ENCODE assay signal across 8 cellular contexts in genomic region chr15:22494466-22495113, GRCh38. TPM values are rescaled to one million over a fixed set of nuclear protein-coding genes. Genes with fewer than 3 reads are reported as not detected.
DNase-seq lines count a peak whose midpoint lies in the region; ATAC-seq, FAIRE-seq and TF ChIP-seq lines count a peak whose summit lies in the region.
"Not testable (repeated sequence)": the region's sequence is repeated elsewhere in the genome, so short reads cannot be mapped to it uniquely, and the experiment has no call there.

No MANE protein-coding gene starts in this region.

- WGBS in IMR-90 (ENCODE audit: extremely low coverage in 2 of 2, insufficient read length in 1 of 2), 2 experiments, result no CpG with 5 or more reads among the region's 88 CpGs
- no CpG with 5 or more reads among the region's 88 CpGs for WGBS in HepG2 (ENCODE audit: low lambda C conversion rate)

- H3K4ac ChIP-seq in IMR-90 (ENCODE audit: low read depth, low read length), result not testable (repeated sequence)

- H3K9me3 Mint-ChIP-seq in CD4-positive, alpha-beta T cell; WTC11; progenitor cell of endocrine pancreas (ENCODE audit: low read depth); stimulated activated naive B cell treated with anti-CD40 and anti-IgM and Interleukin-4, amounts not matched to agents 10 μg/mL and 1 μg/mL and 100 μg/mL, for 72 hours: not testable (repeated sequence)

- not testable (repeated sequence) for H4K8ac ChIP-seq in IMR-90 (ENCODE audit: low read depth in 2 of 2, low read length in 2 of 2)

- ATAC-seq in CD4-positive, alpha-beta T cell (ENCODE audit: poor library complexity), result peak; percentile 29
- not testable (repeated sequence) for ATAC-seq in IMR-90 (ENCODE audit: low read depth); WTC11; HepG2
- peak; percentile 54 to 55 for ATAC-seq in stimulated activated naive B cell treated with anti-CD40 and anti-IgM and Interleukin-4, amounts not matched to agents 10 μg/mL and 1 μg/mL and 100 μg/mL, for 72 hours (replicated peaks)

- H3K4me2 ChIP-seq in IMR-90 (ENCODE audit: low read depth, low read length); endothelial cell of umbilical vein (ENCODE audit: insufficient read depth, low read length); HepG2 (ENCODE audit: low read depth, low read length): not testable (repeated sequence)

- not testable (repeated sequence) for H2BK5ac ChIP-seq in IMR-90 (ENCODE audit: low read depth, low read length, poor library complexity, severe bottlenecking)

- TF ChIP-seq RAD21 in IMR-90 (IDR thresholded peaks at IDR 0.05; ENCODE audit: low read length); HepG2 (CRISPR knock-in tag; IDR thresholded peaks at IDR 0.05): not testable (repeated sequence)

- not testable (repeated sequence) for H3K23ac ChIP-seq in IMR-90 (ENCODE audit: low read depth, low read length)

- not testable (repeated sequence) for H2AK5ac ChIP-seq in IMR-90 (ENCODE audit: low read depth, low read length)

- H2BK120ac ChIP-seq in IMR-90 (ENCODE audit: low read depth, low read length), result not testable (repeated sequence)

- H3K79me2 ChIP-seq in endothelial cell of umbilical vein (ENCODE audit: control insufficient read depth, insufficient read depth, low read length); HepG2 (ENCODE audit: insufficient read depth, low read length): not testable (repeated sequence)

- not testable (repeated sequence) for H3K4me1 ChIP-seq in IMR-90 (ENCODE audit: control insufficient read depth, insufficient read depth, low read length); endothelial cell of umbilical vein (ENCODE audit: control insufficient read depth, extremely low read depth, insufficient read depth, low read length); HepG2 (ENCODE audit: insufficient read depth, low read length)

- not testable (repeated sequence) for TF ChIP-seq POLR2A in IMR-90 (IDR thresholded peaks at IDR 0.05; ENCODE audit: low read depth, low read length); endothelial cell of umbilical vein (IDR thresholded peaks at IDR 0.05; ENCODE audit: low read depth, low read length)
- peak in 1 of 2 experiments; percentile 63; a peak in 2 of 4 replicates for TF ChIP-seq POLR2A in HepG2 (IDR thresholded peaks at IDR 0.05; ENCODE audit: insufficient read depth in 1 of 2, low read depth in 2 of 2, low read length in 2 of 2)

- H3K36me3 Mint-ChIP-seq in CD4-positive, alpha-beta T cell (ENCODE audit: low read depth); WTC11; progenitor cell of endocrine pancreas (ENCODE audit: insufficient read depth); stimulated activated naive B cell treated with anti-CD40 and anti-IgM and Interleukin-4, amounts not matched to agents 10 μg/mL and 1 μg/mL and 100 μg/mL, for 72 hours: not testable (repeated sequence)

- not testable (repeated sequence) for H3K27me3 Mint-ChIP-seq in CD4-positive, alpha-beta T cell; WTC11 (ENCODE audit: low read depth); progenitor cell of endocrine pancreas; stimulated activated naive B cell treated with anti-CD40 and anti-IgM and Interleukin-4, amounts not matched to agents 10 μg/mL and 1 μg/mL and 100 μg/mL, for 72 hours

- CTCF ChIA-PET in CD4-positive, alpha-beta T cell (lab: Charles Lee); IMR-90 (lab: Yijun Ruan, JAX); WTC11 (lab: Charles Lee); endothelial cell of umbilical vein (lab: Charles Lee); HepG2 (lab: Yijun Ruan, JAX; ENCODE audit: low intra/inter-chr PET ratio, low total read pairs): not testable (repeated sequence)

- H3K27ac ChIP-seq in CD4-positive, alpha-beta T cell (ENCODE audit: low read depth, low read length); IMR-90 (ENCODE audit: insufficient read depth, low read length); endothelial cell of umbilical vein (ENCODE audit: insufficient read depth, low read depth, low read length): not testable (repeated sequence)
- peak overlapping the region; percentile 60 for H3K27ac ChIP-seq in HepG2 (ENCODE audit: extremely low read length, insufficient read depth, low read length)

- not testable (repeated sequence) for TF ChIP-seq EP300 in HepG2 (IDR thresholded peaks at IDR 0.05; ENCODE audit: low read depth in 2 of 2, low read length in 2 of 2); HepG2 (CRISPR knock-in tag; IDR thresholded peaks at IDR 0.05; ENCODE audit: borderline replicate concordance)

- H3K56ac ChIP-seq in IMR-90 (ENCODE audit: extremely low read depth, insufficient read depth, low read length), result not testable (repeated sequence)

- dilution Hi-C loops in IMR-90 (cut with HindIII; ENCODE audit: low sequenced_read_pairs, unreplicated experiment); endothelial cell of umbilical vein (cut with MboI; ENCODE audit: extremely low pct_ligation_motif_present, low sequenced_read_pairs): not testable (repeated sequence)

- POLR2A ChIA-PET in CD4-positive, alpha-beta T cell (lab: Charles Lee); IMR-90 (lab: Charles Lee; ENCODE audit: unreplicated experiment); WTC11 (lab: Charles Lee); endothelial cell of umbilical vein (lab: Charles Lee); HepG2 (lab: Yijun Ruan, JAX): not testable (repeated sequence)

- TF ChIP-seq CTCF in CD4-positive, alpha-beta T cell (IDR thresholded peaks at IDR 0.05); IMR-90 (conservative IDR thresholded peaks at IDR 0.05; ENCODE audit: low read depth, low read length); WTC11 (IDR thresholded peaks at IDR 0.05); endothelial cell of umbilical vein (IDR thresholded peaks at IDR 0.05; ENCODE audit: extremely low read depth in 1 of 2, insufficient read depth in 1 of 2, low read depth in 1 of 2, low read length in 2 of 2); HepG2 (CRISPR knock-in tag; IDR thresholded peaks at IDR 0.05); progenitor cell of endocrine pancreas (IDR thresholded peaks at IDR 0.05; ENCODE audit: unreplicated experiment): not testable (repeated sequence)

- not testable (repeated sequence) for H2BK15ac ChIP-seq in IMR-90 (ENCODE audit: low read depth, low read length)

- not testable (repeated sequence) for H3K36me3 ChIP-seq in IMR-90 (ENCODE audit: control insufficient read depth, insufficient read depth, low read length); endothelial cell of umbilical vein (ENCODE audit: control insufficient read depth in 2 of 2, extremely low read depth in 1 of 2, insufficient read depth in 2 of 2, low read length in 2 of 2); HepG2 (replicated peaks in 1 of 2; ENCODE audit: control insufficient read depth in 1 of 2, insufficient read depth in 2 of 2, low read length in 2 of 2)

- BruUV-seq in IMR-90 (replicated peaks; lab: Mats Ljungman, UMichigan); endothelial cell of umbilical vein (replicated peaks; lab: Mats Ljungman, UMichigan); HepG2 (replicated peaks; lab: Mats Ljungman, UMichigan): not testable (repeated sequence)

- H2BK20ac ChIP-seq in IMR-90 (ENCODE audit: low read depth, low read length), result not testable (repeated sequence)

- H3K79me1 ChIP-seq in IMR-90 (ENCODE audit: low read depth in 1 of 2, low read length in 2 of 2), result not testable (repeated sequence)

- intact Hi-C loops in CD4-positive, alpha-beta T cell (cut with DNase I, micrococcal nuclease); IMR-90 (cut with micrococcal nuclease); endothelial cell of umbilical vein (cut with micrococcal nuclease); HepG2 (cut with micrococcal nuclease; ENCODE audit: unreplicated experiment): not testable (repeated sequence)

- peak overlapping the region; percentile 91 for H3K4me3 Mint-ChIP-seq in CD4-positive, alpha-beta T cell
- H3K4me3 Mint-ChIP-seq in WTC11, result not testable (repeated sequence)
- peak overlapping the region; percentile 58 for H3K4me3 Mint-ChIP-seq in progenitor cell of endocrine pancreas (ENCODE audit: low read depth)
- H3K4me3 Mint-ChIP-seq in stimulated activated naive B cell treated with anti-CD40 and anti-IgM and Interleukin-4, amounts not matched to agents 10 μg/mL and 1 μg/mL and 100 μg/mL, for 72 hours, result peak overlapping the region; percentile 84 to 86

- H2AFZ ChIP-seq in IMR-90 (replicated peaks; ENCODE audit: low read length, poor library complexity); HepG2 (ENCODE audit: low read length): not testable (repeated sequence)
- H2AFZ ChIP-seq in endothelial cell of umbilical vein (ENCODE audit: low read depth, low read length), result peak overlapping the region; percentile 66

- not testable (repeated sequence) for FAIRE-seq in endothelial cell of umbilical vein (lab: Jason Lieb, UNC); HepG2 (lab: Jason Lieb, UNC)

- not testable (repeated sequence) for H3K4me1 Mint-ChIP-seq in CD4-positive, alpha-beta T cell (ENCODE audit: low read depth); WTC11; progenitor cell of endocrine pancreas (ENCODE audit: low read depth); stimulated activated naive B cell treated with anti-CD40 and anti-IgM and Interleukin-4, amounts not matched to agents 10 μg/mL and 1 μg/mL and 100 μg/mL, for 72 hours

- H3K27ac Mint-ChIP-seq in CD4-positive, alpha-beta T cell; WTC11; progenitor cell of endocrine pancreas: not testable (repeated sequence)
- peak overlapping the region; percentile 75 for H3K27ac Mint-ChIP-seq in stimulated activated naive B cell treated with anti-CD40 and anti-IgM and Interleukin-4, amounts not matched to agents 10 μg/mL and 1 μg/mL and 100 μg/mL, for 72 hours

- H4K20me1 ChIP-seq in IMR-90 (ENCODE audit: insufficient read depth, low read length); endothelial cell of umbilical vein (replicated peaks; ENCODE audit: control insufficient read depth, extremely low read depth, insufficient read depth, low read length); HepG2 (ENCODE audit: insufficient read depth, low read length): not testable (repeated sequence)

- not testable (repeated sequence) for H4K5ac ChIP-seq in IMR-90 (ENCODE audit: low read depth, low read length)

- not testable (repeated sequence) for H3K9me1 ChIP-seq in IMR-90 (ENCODE audit: insufficient read depth, low read length); endothelial cell of umbilical vein (replicated peaks; ENCODE audit: control insufficient read depth, extremely low read depth, insufficient read depth, low read length)

- H2AK9ac ChIP-seq in IMR-90 (replicated peaks; ENCODE audit: low read depth, low read length, poor library complexity), result not testable (repeated sequence)

- H3K14ac ChIP-seq in IMR-90 (replicated peaks; ENCODE audit: low read depth, low read length), result not testable (repeated sequence)

- not testable (repeated sequence) for H3K27me3 ChIP-seq in CD4-positive, alpha-beta T cell (ENCODE audit: control insufficient read depth, insufficient read depth, low read length); IMR-90 (ENCODE audit: control insufficient read depth, insufficient read depth, low read length); endothelial cell of umbilical vein (ENCODE audit: control insufficient read depth in 2 of 2, insufficient read depth in 2 of 2, low read length in 2 of 2); HepG2 (ENCODE audit: control insufficient read depth in 1 of 2, insufficient read depth in 2 of 2, low read length in 2 of 2)

- H3K9ac ChIP-seq in IMR-90 (ENCODE audit: low read depth, low read length); endothelial cell of umbilical vein (replicated peaks; ENCODE audit: extremely low read depth, insufficient read depth, low read length): not testable (repeated sequence)
- peak overlapping the region; percentile 49; the same call in 1 of the 2 replicates for H3K9ac ChIP-seq in HepG2 (ENCODE audit: insufficient read depth, low read depth, low read length)

- not testable (repeated sequence) for H3K9me3 ChIP-seq in CD4-positive, alpha-beta T cell (ENCODE audit: control insufficient read depth, low read length); IMR-90 (ENCODE audit: control insufficient read depth, insufficient read depth, low read length); endothelial cell of umbilical vein (replicated peaks; ENCODE audit: control insufficient read depth, insufficient read depth, low read length); HepG2 (ENCODE audit: low read length)

- H3K18ac ChIP-seq in IMR-90 (ENCODE audit: low read depth, low read length), result not testable (repeated sequence)

- not testable (repeated sequence) for H4K91ac ChIP-seq in IMR-90 (ENCODE audit: insufficient read depth, low read depth, low read length)

- H3K4me3 ChIP-seq in IMR-90 (ENCODE audit: insufficient read depth, low read depth, low read length) (peak overlapping the region; percentile 48), endothelial cell of umbilical vein (replicated peaks in 1 of 3; ENCODE audit: insufficient read depth in 1 of 3, low read depth in 1 of 3, low read length in 3 of 3) (peak overlapping the region in 1 of 3 experiments; percentile 41), HepG2 (replicated peaks in 1 of 3; ENCODE audit: insufficient read depth in 1 of 3, low read depth in 2 of 3, low read length in 3 of 3) (peak overlapping the region in 2 of 3 experiments; percentile 49 to 52; a peak in 3 of 6 replicates)

- in situ Hi-C loops in IMR-90 (cut with MboI; ENCODE audit: low sequenced_read_pairs); HepG2 (cut with HindIII; ENCODE audit: extremely low pct_ligation_motif_present, low pct_unique_long_range_greater_than_20kb): not testable (repeated sequence)

- peak in 9 of 10 experiments; percentile 3 to 42 (median 9) for DNase-seq in CD4-positive, alpha-beta T cell
- DNase-seq in IMR-90 (peak; percentile 71), WTC11 (ENCODE audit: low spot score) (peak; percentile 35), endothelial cell of umbilical vein (ENCODE audit: low read depth, low spot score) (peak; percentile 82), HepG2 (ENCODE audit: low spot score) (peak; percentile 1), progenitor cell of endocrine pancreas (ENCODE audit: low spot score, unreplicated experiment) (peak; percentile 28)
- peak; percentile 22 for DNase-seq in activated naive CD4-positive, alpha-beta T cell treated with anti-CD3 and anti-CD28 coated beads, Interleukin-2, amount 50 U/mL, for 16 hours
- DNase-seq in stimulated activated naive B cell treated with anti-CD40 and anti-IgM and Interleukin-4, amounts not matched to agents 10 μg/mL and 1 μg/mL and 100 μg/mL, for 72 hours, result peak; percentile 23

RNA-seq across cellular contexts. Expression of gene GOLGA6L22, which starts 35.9 kb away (rescaled TPM):
- not detected for total RNA-seq in CD4-positive, alpha-beta T cell
- total RNA-seq in IMR-90 (2012; rRNA removed) (not detected in 2 replicates), WTC11 (2021) (not detected in 3 replicates), endothelial cell of umbilical vein (not detected in 2 replicates), HepG2 (2016; rRNA removed; fragmentation: Illumina TruSeq; extraction: Trizol) (not detected in 2 replicates), progenitor cell of endocrine pancreas (not detected in 2 replicates)
- polyA plus RNA-seq in IMR-90 (2012; rRNA removed) (not detected in 2 replicates), endothelial cell of umbilical vein (not detected in 2 replicates), HepG2 (2011; rRNA removed) (not detected in 2 replicates)
- polyA plus RNA-seq in IMR-90 (2012; cell fraction: cytosol; rRNA removed), result not detected in 2 replicates
- polyA plus RNA-seq in IMR-90 (2012; cell fraction: nucleus; rRNA removed; ENCODE audit: low replicate concordance), result not detected in 2 replicates
- not detected in 2 replicates for polyA plus RNA-seq in endothelial cell of umbilical vein (2011; cell fraction: cytosol; rRNA removed)
- polyA plus RNA-seq in endothelial cell of umbilical vein (2011; cell fraction: nucleus; rRNA removed), result not detected in 2 replicates
- not detected in 2 replicates for polyA plus RNA-seq in endothelial cell of umbilical vein (2012)
- not detected in 2 replicates for polyA minus RNA-seq in endothelial cell of umbilical vein
- not detected for polyA minus RNA-seq in endothelial cell of umbilical vein (2011; cell fraction: cytosol; rRNA and poly(A)+ RNA removed)
- not detected in 2 replicates for polyA minus RNA-seq in endothelial cell of umbilical vein (2011; cell fraction: nucleus; rRNA and poly(A)+ RNA removed)
- not detected in 2 replicates for total RNA-seq in HepG2 (2016; cell fraction: cytosol; rRNA removed; fragmentation: Illumina TruSeq; extraction: Trizol; ENCODE audit: low read depth)
- not detected in 2 replicates for total RNA-seq in HepG2 (2016; cell fraction: insoluble cytoplasmic fraction; rRNA removed; fragmentation: Illumina TruSeq; extraction: Trizol)
- total RNA-seq in HepG2 (2016; cell fraction: membrane; rRNA removed; fragmentation: Illumina TruSeq; extraction: Trizol), result not detected in 2 replicates
- not detected in 2 replicates for total RNA-seq in HepG2 (2016; cell fraction: nucleus; rRNA removed; fragmentation: Illumina TruSeq; extraction: Trizol)
- not detected in 2 replicates for polyA plus RNA-seq in HepG2 (2011; cell fraction: cytosol; rRNA removed)
- not detected in 2 replicates for polyA plus RNA-seq in HepG2 (2011; cell fraction: nucleus; rRNA removed)
- not detected in 2 replicates for polyA plus RNA-seq in HepG2 (2012)
- polyA plus RNA-seq in HepG2 (2016; cell fraction: cytosol; fragmentation: Illumina TruSeq; extraction: Trizol; ENCODE audit: low read depth), result not detected in 2 replicates
- not detected in 2 replicates for polyA plus RNA-seq in HepG2 (2016; cell fraction: insoluble cytoplasmic fraction; fragmentation: Illumina TruSeq; extraction: Trizol; ENCODE audit: low read depth)
- polyA plus RNA-seq in HepG2 (2016; cell fraction: membrane; fragmentation: Illumina TruSeq; extraction: Trizol; ENCODE audit: low read depth), result not detected in 2 replicates
- not detected in 2 replicates for polyA plus RNA-seq in HepG2 (2016; cell fraction: nucleus; fragmentation: Illumina TruSeq; extraction: Trizol; ENCODE audit: insufficient read depth, low read depth)
- not detected in 2 replicates for polyA minus RNA-seq in HepG2 (2011; rRNA and poly(A)+ RNA removed; ENCODE audit: low replicate concordance)
- polyA minus RNA-seq in HepG2 (2011; cell fraction: cytosol; rRNA and poly(A)+ RNA removed), result not detected in 2 replicates
- not detected in 2 replicates for polyA minus RNA-seq in HepG2 (2011; cell fraction: nucleus; rRNA and poly(A)+ RNA removed)

Comparison
In these comparisons a context has a peak if more than half of its experiments do, and no peak if none do; other contexts are left out.
1. DNase-seq: peak in every context shown above with its lines; median percentile 82 in endothelial cell of umbilical vein; 71 in IMR-90; 35 in WTC11; 28 in progenitor cell of endocrine pancreas; 23 in stimulated activated naive B cell treated with anti-CD40 and anti-IgM and Interleukin-4, amounts not matched to agents 10 μg/mL and 1 μg/mL and 100 μg/mL, for 72 hours; 22 in activated naive CD4-positive, alpha-beta T cell treated with anti-CD3 and anti-CD28 coated beads, Interleukin-2, amount 50 U/mL, for 16 hours; 9 in CD4-positive, alpha-beta T cell; 1 in HepG2.